ENCODE assay signal across 8 cellular contexts in genomic region chr3:37993811-37994638, GRCh38.
DNase-seq lines count a peak whose midpoint lies in the region; ATAC-seq, FAIRE-seq and TF ChIP-seq lines count a peak whose summit lies in the region.

No MANE protein-coding gene starts in this region.

- in situ Hi-C loops in astrocyte of the spinal cord (cut with HindIII; ENCODE audit: low sequenced_read_pairs) = no loop called here

- H3K36me3 Mint-ChIP-seq in T-helper 2 cell treated with Interferon-gamma antibody and Interleukin-4, amounts not matched to agents 5 μg/mL and 100 μg/mL, for 36 hours (ENCODE audit: low read depth) = peaks cover 22% of the 10 kb centered on the region

- H3K27me3 ChIP-seq in iPS-18a (ENCODE audit: control insufficient read depth, insufficient read depth, low read length) = peaks cover 11% of the 10 kb centered on the region

- H3K27ac Mint-ChIP-seq in T-helper 2 cell treated with Interferon-gamma antibody and Interleukin-4, amounts not matched to agents 5 μg/mL and 100 μg/mL, for 36 hours = peak overlapping the region; percentile 92

- peak overlapping the region; percentile 94 for H3K4me3 Mint-ChIP-seq in T-helper 2 cell treated with Interferon-gamma antibody and Interleukin-4, amounts not matched to agents 5 μg/mL and 100 μg/mL, for 36 hours

- DNase-seq in AG20443 (ENCODE audit: low spot score) (peak; percentile 87), GM19239 (ENCODE audit: insufficient read length, low spot score) (peak; percentile 40), astrocyte of the spinal cord (ENCODE audit: low read depth, low spot score) (peak; percentile 76), NCI-H1694 treated with DMSO at 0.1 percent for 48 hours (lab: John Stamatoyannopoulos, UW) (no peak)
- peak; percentile 71 for DNase-seq in T-helper 2 cell treated with Interferon-gamma antibody and Interleukin-4, amounts not matched to agents 5 μg/mL and 100 μg/mL, for 36 hours (ENCODE audit: low spot score)

- ATAC-seq in HG03442 (IDR thresholded peaks at IDR 0.05; ENCODE audit: unreplicated experiment) = peak; percentile 51

- no peaks in the 10 kb centered on the region for H3K9me3 ChIP-seq in iPS-18a (ENCODE audit: control insufficient read depth, low read depth, low read length)

- peak overlapping the region; percentile 69 for H3K9ac ChIP-seq in iPS-18a (ENCODE audit: low read length)

- peak; percentile 92 for FAIRE-seq in GM19239 (lab: Jason Lieb, UNC)

- H3K4me1 Mint-ChIP-seq in T-helper 2 cell treated with Interferon-gamma antibody and Interleukin-4, amounts not matched to agents 5 μg/mL and 100 μg/mL, for 36 hours (ENCODE audit: low read depth) = peaks cover 43% of the 10 kb centered on the region

- no peak overlapping the region for H3K27ac ChIP-seq in iPS-18a (ENCODE audit: low read length)
- peak overlapping the region in 20 of 21 experiments; percentile 63 to 97 (median 90) for H3K27ac ChIP-seq in skin epidermis

- H3K27me3 Mint-ChIP-seq in T-helper 2 cell treated with Interferon-gamma antibody and Interleukin-4, amounts not matched to agents 5 μg/mL and 100 μg/mL, for 36 hours (ENCODE audit: low read depth) = no peaks in the 10 kb centered on the region

- H3K36me3 ChIP-seq in iPS-18a (ENCODE audit: control insufficient read depth, low read depth, low read length) = no peaks in the 10 kb centered on the region

- H3K4me3 ChIP-seq in astrocyte of the spinal cord (ENCODE audit: low read depth, low read length) = peak overlapping the region; percentile 63
- H3K4me3 ChIP-seq in iPS-18a (ENCODE audit: low read length) = peak overlapping the region; percentile 77
- peak overlapping the region; percentile 44 to 77 (median 56) for H3K4me3 ChIP-seq in skin epidermis

- TF ChIP-seq CTCF in astrocyte of the spinal cord (IDR thresholded peaks at IDR 0.05; ENCODE audit: low read depth, low read length) = peak; percentile 9

- no peaks in the 10 kb centered on the region for H3K9me3 Mint-ChIP-seq in T-helper 2 cell treated with Interferon-gamma antibody and Interleukin-4, amounts not matched to agents 5 μg/mL and 100 μg/mL, for 36 hours

- H3K4me1 ChIP-seq in iPS-18a (ENCODE audit: control insufficient read depth, low read depth, low read length) = peaks cover 7% of the 10 kb centered on the region
